ENCODE assay signal across 1 cellular context in genomic region chr22:32627091-32627490, GRCh38.
TF ChIP-seq lines count a peak whose summit lies in the region.

No MANE protein-coding gene starts in this region.

TF ChIP-seq in IMR-90, 13 proteins besides CTCF, POLR2A, EP300 and RAD21:
- no peak for TF ChIP-seq CEBPB (IDR thresholded peaks at IDR 0.05; ENCODE audit: low read depth, low read length)
- no peak for TF ChIP-seq CHD1 (IDR thresholded peaks at IDR 0.05; ENCODE audit: low read depth, low read length)
- no peak for TF ChIP-seq MAFK (IDR thresholded peaks at IDR 0.05; ENCODE audit: low read depth, low read length)
- TF ChIP-seq BHLHE40 (IDR thresholded peaks at IDR 0.05; ENCODE audit: low read depth, low read length): no peak
- TF ChIP-seq ELK1 (IDR thresholded peaks at IDR 0.05; ENCODE audit: borderline replicate concordance, low read depth, low read length): no peak
- TF ChIP-seq MXI1 (IDR thresholded peaks at IDR 0.05; ENCODE audit: borderline replicate concordance, low read depth, low read length): no peak
- TF ChIP-seq USF2 (IDR thresholded peaks at IDR 0.05; ENCODE audit: low read depth, low read length): no peak
- no peak for TF ChIP-seq RCOR1 (IDR thresholded peaks at IDR 0.05; ENCODE audit: insufficient replicate concordance, low read length)
- TF ChIP-seq SMC3 (IDR thresholded peaks at IDR 0.05; ENCODE audit: low read depth, low read length): no peak
- no peak for TF ChIP-seq FOS (IDR thresholded peaks at IDR 0.05; ENCODE audit: low read depth, low read length)
- TF ChIP-seq MAZ (IDR thresholded peaks at IDR 0.05; ENCODE audit: borderline replicate concordance, low read depth, low read length): no peak
- no peak for TF ChIP-seq RFX5 (IDR thresholded peaks at IDR 0.05; ENCODE audit: low read depth, low read length)
- TF ChIP-seq NFE2L2 (IDR thresholded peaks at IDR 0.05; ENCODE audit: low read depth, low read length): no peak
